Comparison of ENCODE assay signal across 1 cellular context in genomic region chr6:108558372-108559096, GRCh38.
TF ChIP-seq lines count a peak whose summit lies in the region.

No MANE protein-coding gene starts in this region.

TF ChIP-seq in HEK293, 187 proteins besides CTCF, POLR2A, EP300 and RAD21 (continued from another document and continues in another):
- TF ChIP-seq, protein P1, sequence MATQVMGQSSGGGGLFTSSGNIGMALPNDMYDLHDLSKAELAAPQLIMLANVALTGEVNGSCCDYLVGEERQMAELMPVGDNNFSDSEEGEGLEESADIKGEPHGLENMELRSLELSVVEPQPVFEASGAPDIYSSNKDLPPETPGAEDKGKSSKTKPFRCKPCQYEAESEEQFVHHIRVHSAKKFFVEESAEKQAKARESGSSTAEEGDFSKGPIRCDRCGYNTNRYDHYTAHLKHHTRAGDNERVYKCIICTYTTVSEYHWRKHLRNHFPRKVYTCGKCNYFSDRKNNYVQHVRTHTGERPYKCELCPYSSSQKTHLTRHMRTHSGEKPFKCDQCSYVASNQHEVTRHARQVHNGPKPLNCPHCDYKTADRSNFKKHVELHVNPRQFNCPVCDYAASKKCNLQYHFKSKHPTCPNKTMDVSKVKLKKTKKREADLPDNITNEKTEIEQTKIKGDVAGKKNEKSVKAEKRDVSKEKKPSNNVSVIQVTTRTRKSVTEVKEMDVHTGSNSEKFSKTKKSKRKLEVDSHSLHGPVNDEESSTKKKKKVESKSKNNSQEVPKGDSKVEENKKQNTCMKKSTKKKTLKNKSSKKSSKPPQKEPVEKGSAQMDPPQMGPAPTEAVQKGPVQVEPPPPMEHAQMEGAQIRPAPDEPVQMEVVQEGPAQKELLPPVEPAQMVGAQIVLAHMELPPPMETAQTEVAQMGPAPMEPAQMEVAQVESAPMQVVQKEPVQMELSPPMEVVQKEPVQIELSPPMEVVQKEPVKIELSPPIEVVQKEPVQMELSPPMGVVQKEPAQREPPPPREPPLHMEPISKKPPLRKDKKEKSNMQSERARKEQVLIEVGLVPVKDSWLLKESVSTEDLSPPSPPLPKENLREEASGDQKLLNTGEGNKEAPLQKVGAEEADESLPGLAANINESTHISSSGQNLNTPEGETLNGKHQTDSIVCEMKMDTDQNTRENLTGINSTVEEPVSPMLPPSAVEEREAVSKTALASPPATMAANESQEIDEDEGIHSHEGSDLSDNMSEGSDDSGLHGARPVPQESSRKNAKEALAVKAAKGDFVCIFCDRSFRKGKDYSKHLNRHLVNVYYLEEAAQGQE (tag by site-specific recombination; IDR thresholded peaks at IDR 0.05), result no peak; the same call in 1 of the 2 replicates
- TF ChIP-seq GLIS2 (tag by site-specific recombination; IDR thresholded peaks at IDR 0.05), result peak; percentile 84; the same call in 1 of the 2 replicates
- no peak for TF ChIP-seq HOXD13 (CRISPR knock-in tag; IDR thresholded peaks at IDR 0.05; ENCODE audit: borderline replicate concordance)
- TF ChIP-seq, protein P2, sequence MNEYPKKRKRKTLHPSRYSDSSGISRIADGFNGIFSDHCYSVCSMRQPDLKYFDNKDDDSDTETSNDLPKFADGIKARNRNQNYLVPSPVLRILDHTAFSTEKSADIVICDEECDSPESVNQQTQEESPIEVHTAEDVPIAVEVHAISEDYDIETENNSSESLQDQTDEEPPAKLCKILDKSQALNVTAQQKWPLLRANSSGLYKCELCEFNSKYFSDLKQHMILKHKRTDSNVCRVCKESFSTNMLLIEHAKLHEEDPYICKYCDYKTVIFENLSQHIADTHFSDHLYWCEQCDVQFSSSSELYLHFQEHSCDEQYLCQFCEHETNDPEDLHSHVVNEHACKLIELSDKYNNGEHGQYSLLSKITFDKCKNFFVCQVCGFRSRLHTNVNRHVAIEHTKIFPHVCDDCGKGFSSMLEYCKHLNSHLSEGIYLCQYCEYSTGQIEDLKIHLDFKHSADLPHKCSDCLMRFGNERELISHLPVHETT (tag by site-specific recombination; IDR thresholded peaks at IDR 0.05), result peak; percentile 88
- TF ChIP-seq ZNF654 (tag by site-specific recombination; IDR thresholded peaks at IDR 0.05; ENCODE audit: low read depth), result no peak
- TF ChIP-seq, protein P3, sequence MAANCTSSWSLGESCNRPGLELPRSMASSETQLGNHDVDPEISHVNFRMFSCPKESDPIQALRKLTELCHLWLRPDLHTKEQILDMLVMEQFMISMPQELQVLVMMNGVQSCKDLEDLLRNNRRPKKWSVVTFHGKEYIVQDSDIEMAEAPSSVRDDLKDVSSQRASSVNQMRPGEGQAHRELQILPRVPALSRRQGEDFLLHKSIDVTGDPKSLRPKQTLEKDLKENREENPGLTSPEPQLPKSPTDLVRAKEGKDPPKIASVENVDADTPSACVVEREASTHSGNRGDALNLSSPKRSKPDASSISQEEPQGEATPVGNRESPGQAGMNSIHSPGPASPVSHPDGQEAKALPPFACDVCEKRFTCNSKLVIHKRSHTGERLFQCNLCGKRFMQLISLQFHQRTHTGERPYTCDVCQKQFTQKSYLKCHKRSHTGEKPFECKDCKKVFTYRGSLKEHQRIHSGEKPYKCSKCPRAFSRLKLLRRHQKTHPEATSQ (tag by site-specific recombination; IDR thresholded peaks at IDR 0.05), result no peak
- TF ChIP-seq ZBTB10 (tag by site-specific recombination; IDR thresholded peaks at IDR 0.05), result peak; percentile 81; the same call in 1 of the 2 replicates
- TF ChIP-seq ZNF211 (tag by site-specific recombination; IDR thresholded peaks at IDR 0.05; ENCODE audit: low read depth), result no peak
- no peak for TF ChIP-seq ZNF423 (tag by site-specific recombination; IDR thresholded peaks at IDR 0.05)
- peak; percentile 56; the same call in 1 of the 2 replicates for TF ChIP-seq ZNF394 (tag by site-specific recombination; IDR thresholded peaks at IDR 0.05; ENCODE audit: borderline replicate concordance)
- no peak for TF ChIP-seq ZNF623 (tag by site-specific recombination; IDR thresholded peaks at IDR 0.05)
- TF ChIP-seq ZNF140 (tag by site-specific recombination; IDR thresholded peaks at IDR 0.05), result no peak
- peak; percentile 68 for TF ChIP-seq EGR2 (tag by site-specific recombination; IDR thresholded peaks at IDR 0.05; ENCODE audit: low read depth)
- no peak for TF ChIP-seq IKZF3 (tag by site-specific recombination; IDR thresholded peaks at IDR 0.05)
- no peak for TF ChIP-seq ZFP41 (tag by site-specific recombination; IDR thresholded peaks at IDR 0.05; ENCODE audit: borderline replicate concordance)
- no peak for TF ChIP-seq ZNF26 (tag by site-specific recombination; IDR thresholded peaks at IDR 0.05)
- peak; percentile 89 for TF ChIP-seq ZSCAN30 (tag by site-specific recombination; IDR thresholded peaks at IDR 0.05)
- TF ChIP-seq, protein P4, sequence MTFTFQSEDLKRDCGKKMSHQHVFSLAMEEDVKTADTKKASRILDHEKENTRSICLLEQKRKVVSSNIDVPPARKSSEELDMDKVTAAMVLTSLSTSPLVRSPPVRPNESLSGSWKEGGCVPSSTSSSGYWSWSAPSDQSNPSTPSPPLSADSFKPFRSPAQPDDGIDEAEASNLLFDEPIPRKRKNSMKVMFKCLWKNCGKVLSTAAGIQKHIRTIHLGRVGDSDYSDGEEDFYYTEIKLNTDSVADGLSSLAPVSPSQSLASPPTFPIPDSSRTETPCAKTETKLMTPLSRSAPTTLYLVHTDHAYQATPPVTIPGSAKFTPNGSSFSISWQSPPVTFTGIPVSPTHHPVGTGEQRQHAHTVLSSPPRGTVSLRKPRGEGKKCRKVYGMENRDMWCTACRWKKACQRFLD (tag by site-specific recombination; IDR thresholded peaks at IDR 0.05), result no peak
- no peak for TF ChIP-seq ZNF701 (tag by site-specific recombination; IDR thresholded peaks at IDR 0.05)
- no peak for TF ChIP-seq MZF1 (tag by site-specific recombination; IDR thresholded peaks at IDR 0.05; ENCODE audit: borderline replicate concordance)
- TF ChIP-seq ZNF223 (tag by site-specific recombination; IDR thresholded peaks at IDR 0.05), result peak; percentile 39; the same call in 1 of the 2 replicates
- peak; percentile 93 for TF ChIP-seq KLF9 (tag by site-specific recombination; IDR thresholded peaks at IDR 0.05; ENCODE audit: low read depth)
- TF ChIP-seq YY1 (tag by site-specific recombination; IDR thresholded peaks at IDR 0.05), result peak; percentile 73; the same call in 1 of the 2 replicates
- no peak for TF ChIP-seq ZNF837 (tag by site-specific recombination; IDR thresholded peaks at IDR 0.05)
- TF ChIP-seq TRIM28 (IDR thresholded peaks at IDR 0.05; ENCODE audit: borderline replicate concordance, low read length), result no peak
- TF ChIP-seq ZBTB17 (tag by site-specific recombination; IDR thresholded peaks at IDR 0.05), result no peak
- peak; percentile 88 for TF ChIP-seq ZNF629 (tag by site-specific recombination; IDR thresholded peaks at IDR 0.05)
- TF ChIP-seq, protein P5, sequence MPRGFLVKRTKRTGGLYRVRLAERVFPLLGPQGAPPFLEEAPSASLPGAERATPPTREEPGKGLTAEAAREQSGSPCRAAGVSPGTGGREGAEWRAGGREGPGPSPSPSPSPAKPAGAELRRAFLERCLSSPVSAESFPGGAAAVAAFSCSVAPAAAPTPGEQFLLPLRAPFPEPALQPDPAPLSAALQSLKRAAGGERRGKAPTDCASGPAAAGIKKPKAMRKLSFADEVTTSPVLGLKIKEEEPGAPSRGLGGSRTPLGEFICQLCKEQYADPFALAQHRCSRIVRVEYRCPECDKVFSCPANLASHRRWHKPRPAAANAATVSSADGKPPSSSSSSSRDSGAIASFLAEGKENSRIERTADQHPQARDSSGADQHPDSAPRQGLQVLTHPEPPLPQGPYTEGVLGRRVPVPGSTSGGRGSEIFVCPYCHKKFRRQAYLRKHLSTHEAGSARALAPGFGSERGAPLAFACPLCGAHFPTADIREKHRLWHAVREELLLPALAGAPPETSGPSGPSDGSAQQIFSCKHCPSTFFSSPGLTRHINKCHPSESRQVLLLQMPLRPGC (tag by site-specific recombination; IDR thresholded peaks at IDR 0.05), result peak; percentile 70; the same call in 1 of the 2 replicates
- TF ChIP-seq ZNF146 (tag by site-specific recombination; IDR thresholded peaks at IDR 0.05), result no peak
- TF ChIP-seq, protein P6, sequence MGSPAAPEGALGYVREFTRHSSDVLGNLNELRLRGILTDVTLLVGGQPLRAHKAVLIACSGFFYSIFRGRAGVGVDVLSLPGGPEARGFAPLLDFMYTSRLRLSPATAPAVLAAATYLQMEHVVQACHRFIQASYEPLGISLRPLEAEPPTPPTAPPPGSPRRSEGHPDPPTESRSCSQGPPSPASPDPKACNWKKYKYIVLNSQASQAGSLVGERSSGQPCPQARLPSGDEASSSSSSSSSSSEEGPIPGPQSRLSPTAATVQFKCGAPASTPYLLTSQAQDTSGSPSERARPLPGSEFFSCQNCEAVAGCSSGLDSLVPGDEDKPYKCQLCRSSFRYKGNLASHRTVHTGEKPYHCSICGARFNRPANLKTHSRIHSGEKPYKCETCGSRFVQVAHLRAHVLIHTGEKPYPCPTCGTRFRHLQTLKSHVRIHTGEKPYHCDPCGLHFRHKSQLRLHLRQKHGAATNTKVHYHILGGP (tag by site-specific recombination; IDR thresholded peaks at IDR 0.05), result no peak
- TF ChIP-seq ZNF664 (tag by site-specific recombination; IDR thresholded peaks at IDR 0.05), result 0 out of 2 replicates have a peak, but pooled peaks have one; percentile 19
- TF ChIP-seq KLF10 (tag by site-specific recombination; IDR thresholded peaks at IDR 0.05), result peak; percentile 97
- TF ChIP-seq ZNF776 (tag by site-specific recombination; IDR thresholded peaks at IDR 0.05; ENCODE audit: borderline replicate concordance), result no peak
- TF ChIP-seq, protein P7, sequence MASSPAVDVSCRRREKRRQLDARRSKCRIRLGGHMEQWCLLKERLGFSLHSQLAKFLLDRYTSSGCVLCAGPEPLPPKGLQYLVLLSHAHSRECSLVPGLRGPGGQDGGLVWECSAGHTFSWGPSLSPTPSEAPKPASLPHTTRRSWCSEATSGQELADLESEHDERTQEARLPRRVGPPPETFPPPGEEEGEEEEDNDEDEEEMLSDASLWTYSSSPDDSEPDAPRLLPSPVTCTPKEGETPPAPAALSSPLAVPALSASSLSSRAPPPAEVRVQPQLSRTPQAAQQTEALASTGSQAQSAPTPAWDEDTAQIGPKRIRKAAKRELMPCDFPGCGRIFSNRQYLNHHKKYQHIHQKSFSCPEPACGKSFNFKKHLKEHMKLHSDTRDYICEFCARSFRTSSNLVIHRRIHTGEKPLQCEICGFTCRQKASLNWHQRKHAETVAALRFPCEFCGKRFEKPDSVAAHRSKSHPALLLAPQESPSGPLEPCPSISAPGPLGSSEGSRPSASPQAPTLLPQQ (tag by site-specific recombination; IDR thresholded peaks at IDR 0.05), result peak; percentile 87
- no peak for TF ChIP-seq ZNF157 (tag by site-specific recombination; IDR thresholded peaks at IDR 0.05)
- TF ChIP-seq KLF1 (tag by site-specific recombination; IDR thresholded peaks at IDR 0.05), result peak; percentile 90
- TF ChIP-seq MEIS1 (CRISPR knock-in tag; IDR thresholded peaks at IDR 0.05; ENCODE audit: borderline replicate concordance), result no peak
- no peak for TF ChIP-seq TCF7L2 (IDR thresholded peaks at IDR 0.05; ENCODE audit: borderline replicate concordance, low read depth, low read length)
- TF ChIP-seq ZNF677 (tag by site-specific recombination; IDR thresholded peaks at IDR 0.05), result no peak
- peak; percentile 87 for TF ChIP-seq ZFHX2 (tag by site-specific recombination; conservative IDR thresholded peaks at IDR 0.05)
- no peak for TF ChIP-seq ZNF544 (tag by site-specific recombination; IDR thresholded peaks at IDR 0.05)
- no peak; the same call in 1 of the 2 replicates for TF ChIP-seq GFI1B (tag by site-specific recombination; IDR thresholded peaks at IDR 0.05)
- TF ChIP-seq ZNF596 (tag by site-specific recombination; IDR thresholded peaks at IDR 0.05), result no peak
- 0 out of 2 replicates have a peak, but pooled peaks have one; percentile 44 for TF ChIP-seq ZNF280D (tag by site-specific recombination; IDR thresholded peaks at IDR 0.05)
